ENCODE assay signal across 1 cellular context in genomic region chr1:48356901-48357300, GRCh38.
TF ChIP-seq lines count a peak whose summit lies in the region.

No MANE protein-coding gene starts in this region.

TF ChIP-seq in neural cell, 6 proteins besides CTCF, POLR2A, EP300 and RAD21 (continued from another document):
- TF ChIP-seq REST (IDR thresholded peaks at IDR 0.05; ENCODE audit: borderline replicate concordance) = no peak
